3 cellular contexts compared by ENCODE assay signal in the genomic region with DNA sequence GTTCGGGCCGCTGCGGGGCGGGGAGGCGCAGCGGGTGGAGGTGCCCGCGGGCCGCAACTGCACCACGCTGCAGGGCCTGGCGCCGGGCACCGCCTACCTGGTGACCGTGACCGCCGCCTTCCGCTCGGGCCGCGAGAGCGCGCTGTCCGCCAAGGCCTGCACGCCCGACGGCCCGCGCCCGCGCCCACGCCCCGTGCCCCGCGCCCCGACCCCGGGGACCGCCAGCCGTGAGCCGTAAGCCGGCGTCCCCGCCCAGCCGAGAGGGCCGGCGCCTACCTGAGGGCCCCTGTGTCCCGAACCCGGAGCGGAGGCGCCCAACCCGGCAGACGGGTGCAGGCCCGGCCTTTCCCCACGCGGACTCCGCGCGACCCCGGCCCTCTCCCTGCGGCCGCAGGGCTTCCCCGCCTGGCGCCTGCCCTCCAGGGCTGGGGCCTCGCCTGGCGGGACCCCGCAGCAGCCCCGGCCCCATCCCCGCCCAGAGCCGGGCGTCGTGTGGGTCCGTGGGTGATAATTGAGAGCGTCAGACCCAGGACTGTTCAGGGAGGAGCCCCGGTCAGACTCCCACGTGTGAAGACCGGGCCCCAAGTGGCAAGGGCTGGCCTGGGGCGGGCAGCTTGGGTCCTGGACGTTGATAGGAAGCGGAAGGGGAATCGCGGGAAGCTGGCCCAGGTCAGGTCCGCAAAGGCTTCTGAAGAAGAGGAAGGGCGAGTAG.
TF ChIP-seq lines count a peak whose summit lies in the region.

No MANE protein-coding gene starts in this region.

TF ChIP-seq in SK-N-SH, 30 proteins besides CTCF, POLR2A, EP300 and RAD21:
- TF ChIP-seq, protein P1, sequence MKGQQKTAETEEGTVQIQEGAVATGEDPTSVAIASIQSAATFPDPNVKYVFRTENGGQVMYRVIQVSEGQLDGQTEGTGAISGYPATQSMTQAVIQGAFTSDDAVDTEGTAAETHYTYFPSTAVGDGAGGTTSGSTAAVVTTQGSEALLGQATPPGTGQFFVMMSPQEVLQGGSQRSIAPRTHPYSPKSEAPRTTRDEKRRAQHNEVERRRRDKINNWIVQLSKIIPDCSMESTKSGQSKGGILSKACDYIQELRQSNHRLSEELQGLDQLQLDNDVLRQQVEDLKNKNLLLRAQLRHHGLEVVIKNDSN (IDR thresholded peaks at IDR 0.05; ENCODE audit: borderline replicate concordance, low read depth): no peak
- TF ChIP-seq FOXM1 (IDR thresholded peaks at IDR 0.05; ENCODE audit: low read depth) (no peak), TAF1 (IDR thresholded peaks at IDR 0.05; ENCODE audit: borderline replicate concordance, low read depth, low read length) (no peak), RFX5 (IDR thresholded peaks at IDR 0.05; ENCODE audit: low read length) (no peak), JUND (IDR thresholded peaks at IDR 0.05) (no peak), EZH2phosphoT487 (IDR thresholded peaks at IDR 0.05; ENCODE audit: borderline replicate concordance, low read depth) (no peak), POLR2AphosphoS5 (IDR thresholded peaks at IDR 0.05; ENCODE audit: low read depth, low read length) (no peak), SMC3 (IDR thresholded peaks at IDR 0.05; ENCODE audit: low read depth, low read length) (no peak)

TF ChIP-seq in SK-N-SH treated with all-trans-retinoic acid at 6 μM for 48 hours, 23 proteins besides CTCF, POLR2A, EP300 and RAD21:
- TF ChIP-seq, protein P2, sequence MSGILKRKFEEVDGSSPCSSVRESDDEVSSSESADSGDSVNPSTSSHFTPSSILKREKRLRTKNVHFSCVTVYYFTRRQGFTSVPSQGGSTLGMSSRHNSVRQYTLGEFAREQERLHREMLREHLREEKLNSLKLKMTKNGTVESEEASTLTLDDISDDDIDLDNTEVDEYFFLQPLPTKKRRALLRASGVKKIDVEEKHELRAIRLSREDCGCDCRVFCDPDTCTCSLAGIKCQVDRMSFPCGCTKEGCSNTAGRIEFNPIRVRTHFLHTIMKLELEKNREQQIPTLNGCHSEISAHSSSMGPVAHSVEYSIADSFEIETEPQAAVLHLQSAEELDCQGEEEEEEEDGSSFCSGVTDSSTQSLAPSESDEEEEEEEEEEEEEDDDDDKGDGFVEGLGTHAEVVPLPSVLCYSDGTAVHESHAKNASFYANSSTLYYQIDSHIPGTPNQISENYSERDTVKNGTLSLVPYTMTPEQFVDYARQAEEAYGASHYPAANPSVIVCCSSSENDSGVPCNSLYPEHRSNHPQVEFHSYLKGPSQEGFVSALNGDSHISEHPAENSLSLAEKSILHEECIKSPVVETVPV (CRISPR knock-in tag; IDR thresholded peaks at IDR 0.05): no peak
- TF ChIP-seq, protein P3, sequence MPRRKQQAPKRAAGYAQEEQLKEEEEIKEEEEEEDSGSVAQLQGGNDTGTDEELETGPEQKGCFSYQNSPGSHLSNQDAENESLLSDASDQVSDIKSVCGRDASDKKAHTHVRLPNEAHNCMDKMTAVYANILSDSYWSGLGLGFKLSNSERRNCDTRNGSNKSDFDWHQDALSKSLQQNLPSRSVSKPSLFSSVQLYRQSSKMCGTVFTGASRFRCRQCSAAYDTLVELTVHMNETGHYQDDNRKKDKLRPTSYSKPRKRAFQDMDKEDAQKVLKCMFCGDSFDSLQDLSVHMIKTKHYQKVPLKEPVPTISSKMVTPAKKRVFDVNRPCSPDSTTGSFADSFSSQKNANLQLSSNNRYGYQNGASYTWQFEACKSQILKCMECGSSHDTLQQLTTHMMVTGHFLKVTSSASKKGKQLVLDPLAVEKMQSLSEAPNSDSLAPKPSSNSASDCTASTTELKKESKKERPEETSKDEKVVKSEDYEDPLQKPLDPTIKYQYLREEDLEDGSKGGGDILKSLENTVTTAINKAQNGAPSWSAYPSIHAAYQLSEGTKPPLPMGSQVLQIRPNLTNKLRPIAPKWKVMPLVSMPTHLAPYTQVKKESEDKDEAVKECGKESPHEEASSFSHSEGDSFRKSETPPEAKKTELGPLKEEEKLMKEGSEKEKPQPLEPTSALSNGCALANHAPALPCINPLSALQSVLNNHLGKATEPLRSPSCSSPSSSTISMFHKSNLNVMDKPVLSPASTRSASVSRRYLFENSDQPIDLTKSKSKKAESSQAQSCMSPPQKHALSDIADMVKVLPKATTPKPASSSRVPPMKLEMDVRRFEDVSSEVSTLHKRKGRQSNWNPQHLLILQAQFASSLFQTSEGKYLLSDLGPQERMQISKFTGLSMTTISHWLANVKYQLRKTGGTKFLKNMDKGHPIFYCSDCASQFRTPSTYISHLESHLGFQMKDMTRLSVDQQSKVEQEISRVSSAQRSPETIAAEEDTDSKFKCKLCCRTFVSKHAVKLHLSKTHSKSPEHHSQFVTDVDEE (CRISPR knock-in tag; IDR thresholded peaks at IDR 0.05): no peak
- no peak for TF ChIP-seq ZNF70 (CRISPR knock-in tag; IDR thresholded peaks at IDR 0.05)
- TF ChIP-seq, protein P4, sequence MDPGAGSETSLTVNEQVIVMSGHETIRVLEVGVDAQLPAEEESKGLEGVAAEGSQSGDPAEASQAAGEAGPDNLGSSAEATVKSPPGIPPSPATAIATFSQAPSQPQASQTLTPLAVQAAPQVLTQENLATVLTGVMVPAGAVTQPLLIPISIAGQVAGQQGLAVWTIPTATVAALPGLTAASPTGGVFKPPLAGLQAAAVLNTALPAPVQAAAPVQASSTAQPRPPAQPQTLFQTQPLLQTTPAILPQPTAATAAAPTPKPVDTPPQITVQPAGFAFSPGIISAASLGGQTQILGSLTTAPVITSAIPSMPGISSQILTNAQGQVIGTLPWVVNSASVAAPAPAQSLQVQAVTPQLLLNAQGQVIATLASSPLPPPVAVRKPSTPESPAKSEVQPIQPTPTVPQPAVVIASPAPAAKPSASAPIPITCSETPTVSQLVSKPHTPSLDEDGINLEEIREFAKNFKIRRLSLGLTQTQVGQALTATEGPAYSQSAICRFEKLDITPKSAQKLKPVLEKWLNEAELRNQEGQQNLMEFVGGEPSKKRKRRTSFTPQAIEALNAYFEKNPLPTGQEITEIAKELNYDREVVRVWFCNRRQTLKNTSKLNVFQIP (CRISPR knock-in tag; IDR thresholded peaks at IDR 0.05; ENCODE audit: borderline replicate concordance, low read depth): no peak

TF ChIP-seq in GM23338, 12 proteins besides CTCF, POLR2A, EP300 and RAD21:
- TF ChIP-seq JUNB (IDR thresholded peaks at IDR 0.05; ENCODE audit: unreplicated experiment): no peak
- no peak for TF ChIP-seq STAT1 (IDR thresholded peaks at IDR 0.05; ENCODE audit: unreplicated experiment)
- TF ChIP-seq, protein P5, sequence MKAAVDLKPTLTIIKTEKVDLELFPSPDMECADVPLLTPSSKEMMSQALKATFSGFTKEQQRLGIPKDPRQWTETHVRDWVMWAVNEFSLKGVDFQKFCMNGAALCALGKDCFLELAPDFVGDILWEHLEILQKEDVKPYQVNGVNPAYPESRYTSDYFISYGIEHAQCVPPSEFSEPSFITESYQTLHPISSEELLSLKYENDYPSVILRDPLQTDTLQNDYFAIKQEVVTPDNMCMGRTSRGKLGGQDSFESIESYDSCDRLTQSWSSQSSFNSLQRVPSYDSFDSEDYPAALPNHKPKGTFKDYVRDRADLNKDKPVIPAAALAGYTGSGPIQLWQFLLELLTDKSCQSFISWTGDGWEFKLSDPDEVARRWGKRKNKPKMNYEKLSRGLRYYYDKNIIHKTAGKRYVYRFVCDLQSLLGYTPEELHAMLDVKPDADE (IDR thresholded peaks at IDR 0.05): no peak
TF ChIP-seq in GM23338: peak in this region for 0.
